ENCODE assay signal across 11 cellular contexts in genomic region chr3:151278223-151278622, GRCh38. TPM values are rescaled to one million over a fixed set of nuclear protein-coding genes. Genes with fewer than 3 reads are reported as not detected.
DNase-seq lines count a peak whose midpoint lies in the region; ATAC-seq, FAIRE-seq and TF ChIP-seq lines count a peak whose summit lies in the region.
"Had no signal": no experiment of that assay in that cellular context is flagged by ENCODE, and none has a peak within 500 bp of the region (broad histone marks: within the 10 kb centered on the region; RNA-seq: fewer than 3 reads in every experiment).

TSS of gene P2RY14 (minus strand) at chr3:151278542. CDS start at chr3:151214316, 64,226 bp downstream.

- no peak for FAIRE-seq in RCC 7860 (lab: Jason Lieb, UNC)

- H3K4me3 ChIP-seq in GM12865 (ENCODE audit: low read depth, low read length) (no peak within 1 kb of the TSS), NB4 (ENCODE audit: low read depth, low read length) (no peak within 1 kb of the TSS), psoas muscle (peak within 1 kb of the TSS; percentile 28)
- H3K4me3 ChIP-seq: SK-N-MC had no signal

- no peak for ATAC-seq in psoas muscle
- no peak for ATAC-seq in GM18498 (IDR thresholded peaks at IDR 0.05; ENCODE audit: unreplicated experiment)
- ATAC-seq in GM19467 (IDR thresholded peaks at IDR 0.05; ENCODE audit: unreplicated experiment), result no peak

- intact Hi-C loops in psoas muscle (cut with DNase I), result loop anchor here in 1 of 2 donors (10.0 kb wide), 1 partner anchor 553 kb away; no protein-coding TSS in a partner anchor

- H3K36me3 ChIP-seq in psoas muscle (ENCODE audit: insufficient read depth in 1 of 2, low read depth in 1 of 2), result no peaks in the 10 kb centered on the region

- TF ChIP-seq CTCF in GM12865 (IDR thresholded peaks at IDR 0.05; ENCODE audit: insufficient read depth, low read depth, low read length, missing control alignments), result no peak
- TF ChIP-seq CTCF in NB4 (IDR thresholded peaks at IDR 0.05; ENCODE audit: low read depth, low read length), result no peak
- no peak for TF ChIP-seq CTCF in psoas muscle (IDR thresholded peaks at IDR 0.05)

- H3K27ac ChIP-seq in psoas muscle, result no peak within 1 kb of the TSS
- H3K27ac ChIP-seq: SK-N-MC had no signal

- DNase-seq in GM12865 (ENCODE audit: low read depth) (peak; percentile 5), NB4 (ENCODE audit: low read depth) (peak; percentile 85), psoas muscle (no peak), RCC 7860 (ENCODE audit: low spot score) (no peak), amniotic stem cell (lab: John Stamatoyannopoulos, UW) (no peak)
- peak; percentile 3 for DNase-seq in central memory CD4-positive, alpha-beta T cell
- DNase-seq: NCI-H1105 had no signal

- no peak for TF ChIP-seq POLR2A in NB4 (IDR thresholded peaks at IDR 0.05; ENCODE audit: extremely low read depth, insufficient read length)

- H3K4me1 ChIP-seq in psoas muscle, result no peaks in the 10 kb centered on the region

- no peaks in the 10 kb centered on the region for H3K9me3 ChIP-seq in psoas muscle

- 54 to 61% (median 54%) methylated on average over 4 of the region's 4 CpGs for whole genome bisulfite sequencing in psoas muscle, 3 donors

- no peaks in the 10 kb centered on the region for H3K27me3 ChIP-seq in psoas muscle (ENCODE audit: insufficient read depth in 3 of 3, low read length in 2 of 3)

RNA-seq across cellular contexts. Expression of gene P2RY14, which starts in this region (rescaled TPM):
- total RNA-seq in psoas muscle, result 1 to 10 TPM; 1.2 to 1.9 (median 1.7) TPM
- polyA plus RNA-seq in psoas muscle, result 1 to 10 TPM in 1 of 3 donors, under 1 TPM in 2; 0.55 to 1.2 (median 0.96) TPM
- total RNA-seq: myocyte had no signal

Comparison
In these comparisons a context has a peak if more than half of its experiments do, and no peak if none do; other contexts are left out.
1. DNase-seq: peak in GM12865 (single experiment), NB4 (single experiment) and central memory CD4-positive, alpha-beta T cell (single experiment); none in psoas muscle (0 of 2), RCC 7860 (single experiment) and amniotic stem cell (single experiment).